8 cellular contexts compared by ENCODE assay signal in genomic region chr18:23503038-23503966, GRCh38. TPM values are rescaled to one million over a fixed set of nuclear protein-coding genes. Genes with fewer than 3 reads are reported as not detected.
DNase-seq lines count a peak whose midpoint lies in the region; ATAC-seq and TF ChIP-seq lines count a peak whose summit lies in the region.

TSS of gene RMC1 (plus strand) at chr18:23503511. CDS start at chr18:23503619, 108 bp downstream.

- no peak within 1 kb of the TSS for H2BK20ac ChIP-seq in H9 (ENCODE audit: low read depth, low read length, poor library complexity, severe bottlenecking)

- no peak within 1 kb of the TSS for H3K4ac ChIP-seq in H9 (ENCODE audit: low read depth, low read length)

- WGBS in H9 (ENCODE audit: extremely low coverage, insufficient read length, low lambda C conversion rate), result no CpG with 5 or more reads among the region's 110 CpGs

- peak within 1 kb of the TSS; percentile 82 for H3K4me2 ChIP-seq in H9 (ENCODE audit: insufficient read depth, insufficient read length, low read length)

- DNase-seq in GF-D8 (lab: John Stamatoyannopoulos, UW), result peak; percentile 85
- peak; percentile 94 for DNase-seq in H9
- DNase-seq in MG63, result peak; percentile 93
- DNase-seq in SJCRH30, result peak; percentile 80 to 83
- DNase-seq in activated gamma-delta T cell treated with anti-CD3 and anti-CD28 coated beads, Interleukin-2, amount 50 U/mL, for 16 hours (ENCODE audit: low read depth), result peak; percentile 97
- peak; percentile 54 to 77 for DNase-seq in foreskin keratinocyte
- peak; percentile 86 for DNase-seq in stromal cell of bone marrow (ENCODE audit: low read depth)

- H3K27me3 ChIP-seq in H9 (ENCODE audit: insufficient read depth, low read length), result no peaks in the 10 kb centered on the region
- no peaks in the 10 kb centered on the region for H3K27me3 ChIP-seq in MG63
- H3K27me3 ChIP-seq in SJCRH30, result no peaks in the 10 kb centered on the region
- no peaks in the 10 kb centered on the region for H3K27me3 ChIP-seq in foreskin keratinocyte
- H3K27me3 ChIP-seq in neuron (ENCODE audit: insufficient read depth, low read length), result no peaks in the 10 kb centered on the region

- H3K9me3 ChIP-seq in H9 (ENCODE audit: control insufficient read depth, low read depth, low read length) (no peaks in the 10 kb centered on the region), MG63 (no peaks in the 10 kb centered on the region), SJCRH30 (replicated peaks) (no peaks in the 10 kb centered on the region), neuron (ENCODE audit: low read length) (no peaks in the 10 kb centered on the region)

- no peak within 1 kb of the TSS for H3T11ph ChIP-seq in H9 (ENCODE audit: low read length)

- H3K4me3 ChIP-seq in MG63 (peak within 1 kb of the TSS; percentile 88), SJCRH30 (peak within 1 kb of the TSS; percentile 82), neuron (ENCODE audit: low read length) (peak within 1 kb of the TSS; percentile 82)

- no peak within 1 kb of the TSS for H3K23ac ChIP-seq in H9 (ENCODE audit: insufficient read length, low read depth, low read length)

- no peak within 1 kb of the TSS for H4K8ac ChIP-seq in H9 (replicated peaks; ENCODE audit: insufficient read length, low read depth, low read length)

- no peaks in the 10 kb centered on the region for H3K4me1 ChIP-seq in H9 (ENCODE audit: insufficient read depth, low read length)
- H3K4me1 ChIP-seq in SJCRH30, result no peaks in the 10 kb centered on the region
- no peaks in the 10 kb centered on the region for H3K4me1 ChIP-seq in foreskin keratinocyte
- peaks cover 17% of the 10 kb centered on the region for H3K4me1 ChIP-seq in neuron (ENCODE audit: insufficient read depth, low read length)

- peak within 1 kb of the TSS in 2 of 3 experiments; percentile 89 to 92; a peak in 2 of 7 replicates for H3K27ac Mint-ChIP-seq in H9

- no peak within 1 kb of the TSS for H3K56ac ChIP-seq in H9 (ENCODE audit: insufficient read length, low read depth, low read length)

- H3K4me3 Mint-ChIP-seq in H9, result peak within 1 kb of the TSS; percentile 89 to 92

- no peak; the same call in 1 of the 3 replicates for TF ChIP-seq CTCF in H9 (conservative IDR thresholded peaks at IDR 0.05)
- TF ChIP-seq CTCF in foreskin keratinocyte (conservative IDR thresholded peaks at IDR 0.05), result peak; percentile 37

- peaks cover 3% of the 10 kb centered on the region for H3K23me2 ChIP-seq in H9 (ENCODE audit: insufficient read length, low read depth, low read length, poor library complexity, severe bottlenecking)

- H2BK5ac ChIP-seq in H9 (ENCODE audit: insufficient read length, low read length), result no peak within 1 kb of the TSS

- H3K79me1 ChIP-seq in H9 (ENCODE audit: insufficient read depth, low read depth, low read length, poor library complexity, severe bottlenecking), result no peaks in the 10 kb centered on the region

- H3K36me3 ChIP-seq in MG63, result peaks cover 16% of the 10 kb centered on the region
- no peaks in the 10 kb centered on the region for H3K36me3 ChIP-seq in SJCRH30
- peaks cover 20% of the 10 kb centered on the region for H3K36me3 ChIP-seq in neuron (ENCODE audit: insufficient read depth, low read length)

- H4K5ac ChIP-seq in H9 (ENCODE audit: insufficient read length, low read depth, low read length), result no peak within 1 kb of the TSS

- ATAC-seq in foreskin keratinocyte, result peak; percentile 86

- peaks cover 19% of the 10 kb centered on the region for H3K27me3 Mint-ChIP-seq in H9 (ENCODE audit: low read depth)

- no peak within 1 kb of the TSS for H3K9ac ChIP-seq in H9 (ENCODE audit: extremely low read depth, insufficient read length, low read length)

- H3K79me2 ChIP-seq in H9 (ENCODE audit: insufficient read depth, low read length), result no peaks in the 10 kb centered on the region

- H3K9me3 Mint-ChIP-seq in H9, result no peaks in the 10 kb centered on the region

- H2AFZ ChIP-seq in H9 (ENCODE audit: low read length), result no peak within 1 kb of the TSS
- peak within 1 kb of the TSS; percentile 83 for H2AFZ ChIP-seq in neuron (ENCODE audit: low read depth, low read length)

- H3K27ac ChIP-seq in H9 (ENCODE audit: insufficient read length, low read depth, low read length), result no peak within 1 kb of the TSS
- H3K27ac ChIP-seq in SJCRH30, result peak within 1 kb of the TSS; percentile 56
- H3K27ac ChIP-seq in foreskin keratinocyte, result peak within 1 kb of the TSS; percentile 86

- no peaks in the 10 kb centered on the region for H4K20me1 ChIP-seq in H9 (ENCODE audit: control insufficient read depth, insufficient read depth, insufficient read length)

- peak within 1 kb of the TSS; percentile 74 for H3K18ac ChIP-seq in H9 (ENCODE audit: insufficient read length, low read depth, low read length)

- no peak within 1 kb of the TSS for H4K91ac ChIP-seq in H9 (ENCODE audit: insufficient read length, low read depth, low read length)

- peak within 1 kb of the TSS; percentile 85; the same call in 1 of the 2 replicates for H3K14ac ChIP-seq in H9 (ENCODE audit: insufficient read depth, low read length)

- no peak within 1 kb of the TSS for H2BK15ac ChIP-seq in H9 (ENCODE audit: low read depth, low read length)

- no peak within 1 kb of the TSS for H2BK120ac ChIP-seq in H9 (ENCODE audit: low read depth, low read length, poor library complexity, severe bottlenecking)

- no peak within 1 kb of the TSS for H2AK5ac ChIP-seq in H9 (ENCODE audit: insufficient read length, low read length)

- H3K4me1 Mint-ChIP-seq in H9, result peaks cover 19 to 23% of the 10 kb centered on the region in 2 experiments

- peaks cover 0 to 10% (median 3%) of the 10 kb centered on the region in 3 experiments; a peak in 4 of 7 replicates for H3K36me3 Mint-ChIP-seq in H9 (ENCODE audit: insufficient read depth in 1 of 3, low read depth in 3 of 3)

- H2BK12ac ChIP-seq in H9 (ENCODE audit: insufficient read length, low read depth, low read length), result no peak within 1 kb of the TSS

RNA-seq across cellular contexts. Expression of gene RMC1, which starts in this region (rescaled TPM):
- total RNA-seq in H9 (2021) (20.9 and 21.3 TPM in 2 replicates), foreskin keratinocyte (21.9 and 27.8 TPM in 2 replicates)
- 21.1 and 21.9 TPM in 2 replicates for total RNA-seq in MG63 (2014; rRNA removed; shearing (Covaris generic); ENCODE audit: low replicate concordance)
- total RNA-seq in SJCRH30 (2014; rRNA removed; shearing (Covaris generic)), result 18.6 and 18.8 TPM in 2 replicates
- 17.9 and 22.5 TPM in 2 replicates for polyA plus RNA-seq in foreskin keratinocyte
